ENCODE assay signal across 10 cellular contexts in the genomic region with DNA sequence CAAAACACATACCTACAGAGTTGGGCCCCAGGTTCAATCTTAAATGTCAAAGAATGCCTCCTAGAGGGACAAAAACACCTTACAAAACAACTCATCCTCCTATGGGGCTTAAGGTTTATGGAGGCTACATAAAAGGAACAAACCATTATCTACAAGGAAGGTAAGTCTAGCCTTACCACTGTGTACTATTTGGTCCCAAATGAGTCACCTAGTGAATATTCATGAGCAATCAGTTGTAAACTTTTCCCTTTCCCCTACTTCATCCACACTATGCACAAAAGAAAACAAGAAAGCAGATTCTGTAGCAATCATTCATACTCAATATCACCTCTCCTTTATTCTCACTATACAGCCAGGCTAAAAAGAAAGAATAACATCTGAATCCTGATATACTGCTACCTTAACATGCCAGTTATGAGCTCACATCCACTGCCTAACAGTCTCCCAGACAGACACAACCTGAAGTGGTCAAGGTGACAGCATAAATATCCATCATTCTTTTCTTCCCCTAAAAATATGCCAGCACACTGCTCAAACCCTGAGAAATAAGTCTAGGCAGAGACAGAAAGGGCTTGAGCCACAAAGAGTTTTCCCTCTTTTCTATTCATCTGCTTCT. TPM values are rescaled to one million over a fixed set of nuclear protein-coding genes. Genes with fewer than 3 reads are reported as not detected.
DNase-seq lines count a peak whose midpoint lies in the region; ATAC-seq, FAIRE-seq and TF ChIP-seq lines count a peak whose summit lies in the region.
"Had no signal": no experiment of that assay in that cellular context is flagged by ENCODE, and none has a peak within 500 bp of the region (broad histone marks: within the 10 kb centered on the region; RNA-seq: fewer than 3 reads in every experiment).

No MANE protein-coding gene starts in this region.

- no peaks in the 10 kb centered on the region for H3K9me3 ChIP-seq in GM12878 (replicated peaks; ENCODE audit: control insufficient read depth, insufficient read depth, low read length)

- no peaks in the 10 kb centered on the region for H4K20me1 ChIP-seq in GM12878 (ENCODE audit: control insufficient read depth, insufficient read depth)

- H3K27ac ChIP-seq in GM12878 (ENCODE audit: control insufficient read depth, insufficient read depth): no peak overlapping the region

- DNase-seq in AG08396 (ENCODE audit: low spot score): peak; percentile 29
- no peak for DNase-seq in GM12878 (ENCODE audit: low read depth, low spot score)
- DNase-seq in glomerular visceral epithelial cell (ENCODE audit: extremely low spot score): no peak
- DNase-seq in NCI-H69 (lab: John Stamatoyannopoulos, UW): no peak
- no peak for DNase-seq in SHP77 treated with DMSO at 0.1 percent for 48 hours (lab: John Stamatoyannopoulos, UW)
- DNase-seq: NCI-H1694 had no signal

- TF ChIP-seq EP300 in GM12878 (IDR thresholded peaks at IDR 0.05; ENCODE audit: borderline replicate concordance in 1 of 2, control insufficient read depth in 1 of 2, low read depth in 2 of 2, low read length in 2 of 2): no peak

- CTCF ChIA-PET in GM12878 (lab: Yijun Ruan, JAX): interaction anchor here (0.9 to 5.7 kb wide), 6 partner anchors 8 to 1045 kb away, joined by 3 to 57 read pairs (median 4); no protein-coding TSS in a partner anchor

- RAD21 ChIA-PET in GM12878 (lab: Charles Lee; ENCODE audit: unreplicated experiment): interaction anchor here (0.6 to 1.5 kb wide), 4 partner anchors 20 to 946 kb away, joined by 3 to 4 read pairs (median 3); partner anchors contain the start of gene GHR

- H3K4me2 ChIP-seq in GM12878 (ENCODE audit: control insufficient read depth, insufficient read depth): no peak overlapping the region

- no peaks in the 10 kb centered on the region; the same call in 1 of the 2 replicates for H3K4me1 ChIP-seq in GM12878 (ENCODE audit: control insufficient read depth, insufficient read depth, low read length)

- H3K27me3 ChIP-seq in GM12878 (replicated peaks in 1 of 2; ENCODE audit: control insufficient read depth in 2 of 2, insufficient read depth in 2 of 2, low read length in 1 of 2): no peaks in the 10 kb centered on the region

- POLR2A ChIA-PET in GM12878 (lab: Charles Lee): no interaction called here

- no peak for TF ChIP-seq RAD21 in GM12878 (IDR thresholded peaks at IDR 0.05; ENCODE audit: insufficient read depth, low read depth, low read length)

- intact Hi-C loops in GM12878 (cut with micrococcal nuclease; ENCODE audit: unreplicated experiment): no loop called here

- no peak overlapping the region for H3K4me3 ChIP-seq in GM12878

- H3K79me2 ChIP-seq in GM12878 (ENCODE audit: control insufficient read depth, insufficient read depth, low read length): peaks cover 30% of the 10 kb centered on the region

- SMC1A ChIA-PET in GM12878 (lab: Charles Lee; ENCODE audit: uncharacterized antibody, unreplicated experiment): interaction anchor here (1.0 to 4.1 kb wide), 7 partner anchors 8 to 194 kb away, joined by 3 to 16 read pairs (median 4); partner anchors contain the start of gene RIMOC1

- peak; percentile 76 for ATAC-seq in GM19023 (IDR thresholded peaks at IDR 0.05; ENCODE audit: unreplicated experiment)
- ATAC-seq in HG03064 (IDR thresholded peaks at IDR 0.05; ENCODE audit: low read depth, unreplicated experiment): peak; percentile 54
- ATAC-seq in GM12878: peak; percentile 81
- ATAC-seq in GM19455 (IDR thresholded peaks at IDR 0.05; ENCODE audit: unreplicated experiment): no peak
- ATAC-seq: HCT116 had no signal

- peaks cover 0 to under 1% of the 10 kb centered on the region in 2 experiments; a peak in 1 of 4 replicates for H3K36me3 ChIP-seq in GM12878 (ENCODE audit: control insufficient read depth in 2 of 2, insufficient read depth in 2 of 2, low read length in 1 of 2)

- no peak for FAIRE-seq in GM12878 (lab: Jason Lieb, UNC)

- no peak for TF ChIP-seq CTCF in GM12878 (IDR thresholded peaks at IDR 0.05 in 2 of 3, conservative IDR thresholded peaks at IDR 0.05 in 1 of 3; ENCODE audit: control insufficient read depth in 2 of 3, extremely low read depth in 1 of 3, insufficient read depth in 1 of 3, low read depth in 3 of 3, low read length in 3 of 3)

- no peak overlapping the region; the same call in 1 of the 2 replicates for H2AFZ ChIP-seq in GM12878 (ENCODE audit: control insufficient read depth, low read depth, low read length)

- TF ChIP-seq POLR2A in GM12878 (IDR thresholded peaks at IDR 0.05; ENCODE audit: low read depth, low read length): no peak

- in situ Hi-C loops in GM12878 (cut with MboI): no loop called here

- BruUV-seq in GM12878 (replicated peaks; lab: Mats Ljungman, UMichigan): no TSS peak

- H3K9ac ChIP-seq in GM12878 (ENCODE audit: control insufficient read depth, insufficient read depth, low read length): no peak overlapping the region

TF ChIP-seq in GM12878, 131 proteins besides CTCF, POLR2A, EP300 and RAD21 (continues in another document):
- TF ChIP-seq FOXK2 (IDR thresholded peaks at IDR 0.05) (peak; percentile 86), CHD1 (IDR thresholded peaks at IDR 0.05; ENCODE audit: low read depth, low read length) (no peak), TCF3 (IDR thresholded peaks at IDR 0.05; ENCODE audit: borderline replicate concordance, insufficient read depth, low read depth, low read length) (no peak)

RNA-seq across cellular contexts. Expression of gene OXCT1, which starts 6.2 kb away (rescaled TPM):
- total RNA-seq in GM12878 (2013; cell fraction: nucleolus; rRNA removed): 33.6 and 40.7 TPM in 2 replicates
- 50.0 and 63.2 TPM in 2 replicates for total RNA-seq in GM12878 (2014; rRNA removed)
- 94.7 and 95.8 TPM in 2 replicates for total RNA-seq in GM12878 (2014; rRNA removed; fragmentation: Illumina TruSeq; extraction: Trizol)
- 68.4 and 71.1 TPM in 2 replicates for total RNA-seq in GM12878 (2021)
- polyA plus RNA-seq in GM12878 (2011; ENCODE audit: low read depth): 28.3 TPM
- 62.9 and 91.8 TPM in 2 replicates for polyA plus RNA-seq in GM12878 (2011; rRNA removed)
- 22.9 and 24.3 TPM in 2 replicates for polyA plus RNA-seq in GM12878 (2011; cell fraction: cytosol; rRNA removed)
- polyA plus RNA-seq in GM12878 (2011; cell fraction: nucleus; rRNA removed): 34.5 and 49.2 TPM in 2 replicates
- 43.7 and 46.5 TPM in 2 replicates for polyA plus RNA-seq in GM12878 (2012)
- polyA plus RNA-seq in GM12878 (2014; fragmentation: Illumina TruSeq; extraction: Trizol): 101 and 129 TPM in 2 replicates
- polyA plus RNA-seq in GM12878 (2014; fragmentation: Nextera tagmentation; extraction: Ambion mirVana): 10 to 100 TPM; 46.9 to 61.3 TPM
- 61.5 and 72.5 TPM in 2 replicates for polyA plus RNA-seq in GM12878 (2014; rRNA removed)
- polyA plus RNA-seq in GM12878 (2016; fragmentation: Nextera tagmentation; extraction: Ambion mirVana): 100 to 1,000 TPM in 1 of 2 experiments, 10 to 100 TPM in 1; 96.1 to 103 TPM
- 34.4 and 56.9 TPM in 2 replicates for polyA minus RNA-seq in GM12878 (2011; rRNA and poly(A)+ RNA removed)
- polyA minus RNA-seq in GM12878 (2011; cell fraction: cytosol; rRNA and poly(A)+ RNA removed): 16.0 and 22.2 TPM in 2 replicates
- polyA minus RNA-seq in GM12878 (2011; cell fraction: nucleus; rRNA and poly(A)+ RNA removed): 25.8 and 40.1 TPM in 2 replicates

RNA-seq across cellular contexts. Expression of gene RIMOC1, which starts 40.2 kb away (rescaled TPM):
- total RNA-seq in GM12878 (2013; cell fraction: nucleolus; rRNA removed): 13.2 and 16.0 TPM in 2 replicates
- total RNA-seq in GM12878 (2014; rRNA removed): 14.2 and 15.3 TPM in 2 replicates
- total RNA-seq in GM12878 (2014; rRNA removed; fragmentation: Illumina TruSeq; extraction: Trizol): 14.8 and 16.1 TPM in 2 replicates
- total RNA-seq in GM12878 (2021): 24.6 and 25.9 TPM in 2 replicates
- polyA plus RNA-seq in GM12878 (2011; ENCODE audit: low read depth): 2.8 TPM
- polyA plus RNA-seq in GM12878 (2011; rRNA removed): 33.1 and 46.1 TPM in 2 replicates
- 9.7 and 12.8 TPM in 2 replicates for polyA plus RNA-seq in GM12878 (2011; cell fraction: cytosol; rRNA removed)
- polyA plus RNA-seq in GM12878 (2011; cell fraction: nucleus; rRNA removed): 12.9 and 14.4 TPM in 2 replicates
- 4.5 and 8.8 TPM in 2 replicates for polyA plus RNA-seq in GM12878 (2012)
- 22.4 and 27.0 TPM in 2 replicates for polyA plus RNA-seq in GM12878 (2014; fragmentation: Illumina TruSeq; extraction: Trizol)
- 10 to 100 TPM in 1 of 2 experiments, 1 to 10 TPM in 1; 3.9 to 10.5 TPM for polyA plus RNA-seq in GM12878 (2014; fragmentation: Nextera tagmentation; extraction: Ambion mirVana)
- polyA plus RNA-seq in GM12878 (2014; rRNA removed): 12.3 and 14.3 TPM in 2 replicates
- 10 to 100 TPM; 17.3 to 21.4 TPM for polyA plus RNA-seq in GM12878 (2016; fragmentation: Nextera tagmentation; extraction: Ambion mirVana)
- polyA minus RNA-seq in GM12878 (2011; rRNA and poly(A)+ RNA removed): 24.1 and 27.5 TPM in 2 replicates
- polyA minus RNA-seq in GM12878 (2011; cell fraction: cytosol; rRNA and poly(A)+ RNA removed): 8.7 and 9.3 TPM in 2 replicates
- polyA minus RNA-seq in GM12878 (2011; cell fraction: nucleus; rRNA and poly(A)+ RNA removed): 7.7 and 9.4 TPM in 2 replicates
